29 cellular contexts compared by ENCODE assay signal in the genomic region with DNA sequence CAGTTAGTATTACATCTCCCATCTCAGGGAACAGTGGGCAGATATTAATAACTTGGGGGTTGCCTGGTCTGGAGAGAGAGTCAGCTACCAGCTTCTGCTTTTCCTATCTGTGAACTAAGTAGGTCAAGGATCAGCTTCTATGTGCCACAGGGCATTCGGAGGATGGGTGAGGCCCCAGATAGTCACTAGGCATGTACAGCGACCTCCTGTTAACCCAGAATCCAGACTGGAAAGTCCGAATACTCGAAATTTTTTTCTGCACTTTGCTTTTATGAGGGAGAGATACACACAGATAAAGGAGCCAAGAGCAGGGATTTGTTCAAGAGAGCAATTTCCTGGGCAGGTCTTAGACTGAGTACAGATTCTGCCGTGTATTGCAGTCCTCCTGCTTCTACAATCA. TPM values are rescaled to one million over a fixed set of nuclear protein-coding genes. Genes with fewer than 3 reads are reported as not detected.
"Had no signal": no experiment of that assay in that cellular context is flagged by ENCODE, and none has a peak within 500 bp of the region (broad histone marks: within the 10 kb centered on the region; RNA-seq: fewer than 3 reads in every experiment).

No MANE protein-coding gene starts in this region.

- H3K27me3 ChIP-seq: brain microvascular endothelial cell, stomach, suprapubic skin had no signal

- H3K27ac Mint-ChIP-seq: activated CD8-positive, alpha-beta T cell treated with anti-CD3 and anti-CD28 coated beads, Interleukin-2, amount 10 ng/mL, durations not matched to agents 7 days and 5 days; activated naive CD4-positive, alpha-beta T cell treated with anti-CD3 and anti-CD28 coated beads, Interleukin-2, amount 50 U/mL, for 72 hours; stimulated activated memory B cell treated with anti-CD40 and anti-IgM and Interleukin-4, amounts not matched to agents 10 μg/mL and 1 μg/mL and 100 μg/mL, for 72 hours; T-cell; T-helper 2 cell treated with Interferon-gamma antibody and Interleukin-4, amounts not matched to agents 5 μg/mL and 100 μg/mL, for 36 hours had no signal

- H3K4me1 ChIP-seq: foreskin keratinocyte, parathyroid adenoma, stomach, suprapubic skin, transverse colon had no signal

- H3K27ac ChIP-seq: brain microvascular endothelial cell, foreskin keratinocyte, parathyroid adenoma, stomach, suprapubic skin, transverse colon, WERI-Rb-1 had no signal

- H3K9me3 ChIP-seq: suprapubic skin, transverse colon had no signal

- H3K4me3 Mint-ChIP-seq: activated CD8-positive, alpha-beta T cell treated with anti-CD3 and anti-CD28 coated beads, Interleukin-2, amount 10 ng/mL, durations not matched to agents 7 days and 5 days; stimulated activated memory B cell treated with anti-CD40 and anti-IgM and Interleukin-4, amounts not matched to agents 10 μg/mL and 1 μg/mL and 100 μg/mL, for 72 hours; T-cell; T-helper 2 cell treated with Interferon-gamma antibody and Interleukin-4, amounts not matched to agents 5 μg/mL and 100 μg/mL, for 36 hours had no signal

- DNase-seq: activated CD4-positive, alpha-beta T cell treated with anti-CD3 and anti-CD28 coated beads, Interleukin-2, amount 50 U/mL, for 1 hour; activated CD4-positive, CD25-positive, alpha-beta regulatory T cell treated with anti-CD3 and anti-CD28 coated beads, Interleukin-2, amount 50 U/mL, for 72 hours; activated CD8-positive, alpha-beta T cell treated with anti-CD3 and anti-CD28 coated beads, Interleukin-2, amount 10 ng/mL, durations not matched to agents 7 days and 5 days; activated gamma-delta T cell treated with Interleukin-2 at 50 U/mL for 16 hours; aorta; brain microvascular endothelial cell; dermis blood vessel endothelial cell; effector CD8-positive, alpha-beta T cell; erythroblast; glutamatergic neuron; hippocampal formation; left ventricle myocardium superior; mammary epithelial cell; nucleus accumbens; right cardiac atrium; stimulated activated CD4-positive, alpha-beta T cell treated with anti-CD3 and anti-CD28 coated beads, Interleukin-2, amount 100 ng/mL, for 24 hours; stomach; T-cell; transverse colon; WERI-Rb-1 had no signal

- ATAC-seq: activated CD8-positive, alpha-beta T cell treated with anti-CD3 and anti-CD28 coated beads, Interleukin-2, amount 10 ng/mL, durations not matched to agents 7 days and 5 days; activated naive CD4-positive, alpha-beta T cell treated with anti-CD3 and anti-CD28 coated beads, Interleukin-2, amount 50 U/mL, for 72 hours; foreskin keratinocyte; left ventricle myocardium superior; right cardiac atrium; stimulated activated memory B cell treated with anti-CD40 and anti-IgM and Interleukin-4, amounts not matched to agents 10 μg/mL and 1 μg/mL and 100 μg/mL, for 72 hours; T-cell had no signal

- H3K9me3 Mint-ChIP-seq: activated naive CD4-positive, alpha-beta T cell treated with anti-CD3 and anti-CD28 coated beads, Interleukin-2, amount 50 U/mL, for 72 hours; stimulated activated memory B cell treated with anti-CD40 and anti-IgM and Interleukin-4, amounts not matched to agents 10 μg/mL and 1 μg/mL and 100 μg/mL, for 72 hours; T-cell; T-helper 2 cell treated with Interferon-gamma antibody and Interleukin-4, amounts not matched to agents 5 μg/mL and 100 μg/mL, for 36 hours had no signal

- H3K79me2 ChIP-seq: parathyroid adenoma had no signal

- H2AFZ ChIP-seq: parathyroid adenoma had no signal

- H3K36me3 Mint-ChIP-seq: activated naive CD4-positive, alpha-beta T cell treated with anti-CD3 and anti-CD28 coated beads, Interleukin-2, amount 50 U/mL, for 72 hours; stimulated activated memory B cell treated with anti-CD40 and anti-IgM and Interleukin-4, amounts not matched to agents 10 μg/mL and 1 μg/mL and 100 μg/mL, for 72 hours; T-cell had no signal

- H3K4me3 ChIP-seq: stomach, suprapubic skin, transverse colon had no signal

- H3K4me1 Mint-ChIP-seq: stimulated activated memory B cell treated with anti-CD40 and anti-IgM and Interleukin-4, amounts not matched to agents 10 μg/mL and 1 μg/mL and 100 μg/mL, for 72 hours; T-cell had no signal

- H3K36me3 ChIP-seq: brain microvascular endothelial cell, stomach, suprapubic skin, transverse colon, WERI-Rb-1 had no signal

- H3K9ac ChIP-seq: parathyroid adenoma had no signal

RNA-seq across cellular contexts. Expression of gene EMX2, which starts 54.1 kb away (rescaled TPM):
- total RNA-seq: activated CD8-positive, alpha-beta T cell treated with anti-CD3 and anti-CD28 coated beads, Interleukin-2, amount 10 ng/mL, durations not matched to agents 7 days and 5 days; activated naive CD4-positive, alpha-beta T cell treated with anti-CD3 and anti-CD28 coated beads, Interleukin-2, amount 50 U/mL, for 72 hours; fibroblast of lung; mammary epithelial cell; myocyte; pulmonary artery endothelial cell; stomach; T-cell had no signal
- polyA plus RNA-seq: aorta, fibroblast of lung, mammary epithelial cell had no signal
